In the genomic region with DNA sequence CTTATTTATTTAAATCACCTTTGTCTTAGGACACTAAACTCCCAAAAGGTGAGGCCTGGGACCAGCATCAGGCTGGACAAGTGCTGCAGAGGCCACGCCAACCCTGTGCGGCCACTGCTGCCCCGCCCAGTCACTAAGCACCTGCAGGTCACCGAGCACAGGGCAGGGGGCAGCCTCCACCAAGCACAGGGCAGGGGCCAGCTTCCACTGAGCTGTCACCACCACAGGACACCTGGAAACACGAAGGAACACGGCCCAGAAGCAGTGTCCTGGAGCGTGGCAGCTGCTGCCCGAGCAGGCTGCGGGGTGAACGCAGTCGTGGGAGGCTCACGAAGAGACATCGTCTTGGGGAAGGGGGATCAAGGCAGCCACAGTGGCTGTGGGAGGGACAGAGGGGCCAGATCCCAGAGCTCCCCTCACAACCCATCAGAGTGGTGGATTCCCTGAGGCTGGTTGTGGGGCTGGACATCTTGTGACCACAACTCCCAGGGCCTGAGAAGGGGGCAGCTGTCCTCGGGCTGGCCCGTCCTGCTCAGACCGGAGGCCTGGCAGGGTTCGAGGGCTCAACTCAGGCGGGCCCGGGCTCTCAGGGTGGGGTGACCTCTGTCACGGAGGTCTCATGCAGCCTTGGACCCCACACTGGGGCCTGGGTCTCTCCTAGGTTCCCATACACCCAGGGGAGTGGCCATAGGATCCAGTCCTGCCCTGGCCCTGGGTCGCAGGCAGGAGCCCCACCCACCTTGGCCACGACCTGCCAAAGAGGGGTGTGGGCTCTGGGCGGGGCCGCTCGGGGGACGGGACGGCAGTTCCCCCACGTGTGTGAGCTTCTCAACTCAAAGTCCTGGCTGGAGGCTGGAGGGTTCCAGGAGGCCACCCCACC, we compare ENCODE assay signal across 2 cellular contexts.
TF ChIP-seq lines count a peak whose summit lies in the region.

No MANE protein-coding gene starts in this region.

TF ChIP-seq in HCT116, 20 proteins besides CTCF, POLR2A, EP300 and RAD21:
- TF ChIP-seq ELF1 (IDR thresholded peaks at IDR 0.05; ENCODE audit: borderline replicate concordance, low read depth) (no peak), YY1 (IDR thresholded peaks at IDR 0.05; ENCODE audit: extremely low read depth, insufficient replicate concordance, low read depth, low read length) (no peak), SIN3A (IDR thresholded peaks at IDR 0.05; ENCODE audit: low read depth) (no peak), EZH2phosphoT487 (IDR thresholded peaks at IDR 0.05; ENCODE audit: borderline replicate concordance) (no peak), JUND (IDR thresholded peaks at IDR 0.05) (no peak), ATF3 (IDR thresholded peaks at IDR 0.05) (no peak), SRF (IDR thresholded peaks at IDR 0.05; ENCODE audit: low read depth) (no peak), CEBPB (IDR thresholded peaks at IDR 0.05; ENCODE audit: low read depth) (no peak), EZH2 (IDR thresholded peaks at IDR 0.05) (no peak), ZNF274 (IDR thresholded peaks at IDR 0.05; ENCODE audit: low read depth, low read length) (no peak), FOSL1 (IDR thresholded peaks at IDR 0.05; ENCODE audit: low read depth) (no peak), EGR1 (IDR thresholded peaks at IDR 0.05; ENCODE audit: low read depth) (no peak), CBX3 (IDR thresholded peaks at IDR 0.05; ENCODE audit: low read depth) (no peak), POLR2AphosphoS5 (IDR thresholded peaks at IDR 0.05; ENCODE audit: low read depth, low read length) (no peak), TCF7L2 (IDR thresholded peaks at IDR 0.05; ENCODE audit: borderline replicate concordance, extremely low read depth, insufficient read depth, insufficient read length) (no peak), SP1 (IDR thresholded peaks at IDR 0.05; ENCODE audit: low read depth) (no peak)
- TF ChIP-seq, protein P1, sequence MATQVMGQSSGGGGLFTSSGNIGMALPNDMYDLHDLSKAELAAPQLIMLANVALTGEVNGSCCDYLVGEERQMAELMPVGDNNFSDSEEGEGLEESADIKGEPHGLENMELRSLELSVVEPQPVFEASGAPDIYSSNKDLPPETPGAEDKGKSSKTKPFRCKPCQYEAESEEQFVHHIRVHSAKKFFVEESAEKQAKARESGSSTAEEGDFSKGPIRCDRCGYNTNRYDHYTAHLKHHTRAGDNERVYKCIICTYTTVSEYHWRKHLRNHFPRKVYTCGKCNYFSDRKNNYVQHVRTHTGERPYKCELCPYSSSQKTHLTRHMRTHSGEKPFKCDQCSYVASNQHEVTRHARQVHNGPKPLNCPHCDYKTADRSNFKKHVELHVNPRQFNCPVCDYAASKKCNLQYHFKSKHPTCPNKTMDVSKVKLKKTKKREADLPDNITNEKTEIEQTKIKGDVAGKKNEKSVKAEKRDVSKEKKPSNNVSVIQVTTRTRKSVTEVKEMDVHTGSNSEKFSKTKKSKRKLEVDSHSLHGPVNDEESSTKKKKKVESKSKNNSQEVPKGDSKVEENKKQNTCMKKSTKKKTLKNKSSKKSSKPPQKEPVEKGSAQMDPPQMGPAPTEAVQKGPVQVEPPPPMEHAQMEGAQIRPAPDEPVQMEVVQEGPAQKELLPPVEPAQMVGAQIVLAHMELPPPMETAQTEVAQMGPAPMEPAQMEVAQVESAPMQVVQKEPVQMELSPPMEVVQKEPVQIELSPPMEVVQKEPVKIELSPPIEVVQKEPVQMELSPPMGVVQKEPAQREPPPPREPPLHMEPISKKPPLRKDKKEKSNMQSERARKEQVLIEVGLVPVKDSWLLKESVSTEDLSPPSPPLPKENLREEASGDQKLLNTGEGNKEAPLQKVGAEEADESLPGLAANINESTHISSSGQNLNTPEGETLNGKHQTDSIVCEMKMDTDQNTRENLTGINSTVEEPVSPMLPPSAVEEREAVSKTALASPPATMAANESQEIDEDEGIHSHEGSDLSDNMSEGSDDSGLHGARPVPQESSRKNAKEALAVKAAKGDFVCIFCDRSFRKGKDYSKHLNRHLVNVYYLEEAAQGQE (IDR thresholded peaks at IDR 0.05; ENCODE audit: low read depth): no peak

TF ChIP-seq in K562, 482 proteins besides CTCF, POLR2A, EP300 and RAD21:
- TF ChIP-seq PRDM10 (IDR thresholded peaks at IDR 0.05; ENCODE audit: partially characterized antibody) (peak; percentile 28), THAP7 (CRISPR knock-in tag; IDR thresholded peaks at IDR 0.05) (no peak)
TF ChIP-seq in K562: peak in this region for 1.
